10 cellular contexts compared by ENCODE assay signal in genomic region chr13:33722216-33722900, GRCh38.
DNase-seq lines count a peak whose midpoint lies in the region; ATAC-seq and TF ChIP-seq lines count a peak whose summit lies in the region.
"Had no signal": no experiment of that assay in that cellular context is flagged by ENCODE, and none has a peak within 500 bp of the region (broad histone marks: within the 10 kb centered on the region; RNA-seq: fewer than 3 reads in every experiment).

No MANE protein-coding gene starts in this region.

- no peak for DNase-seq in T-helper 17 cell
- DNase-seq in lower lobe of right lung, result no peak
- no peak for DNase-seq in NOMO-1 (lab: John Stamatoyannopoulos, UW; ENCODE audit: unreplicated experiment in 2 of 2)
- DNase-seq in islet precursor cell, result no peak
- DNase-seq: NCI-H1930 had no signal

- H3K27ac Mint-ChIP-seq in T-helper 17 cell, result peak overlapping the region; percentile 27

- H3K4me1 Mint-ChIP-seq in T-helper 17 cell, result peaks cover 12% of the 10 kb centered on the region

- ATAC-seq in GM21786 (IDR thresholded peaks at IDR 0.05; ENCODE audit: unreplicated experiment) (peak; percentile 29), T-helper 17 cell (no peak), lower lobe of right lung (peak in 1 of 2 donors; percentile 31), HG03342 (IDR thresholded peaks at IDR 0.05; ENCODE audit: unreplicated experiment) (no peak), GM18520 (IDR thresholded peaks at IDR 0.05; ENCODE audit: unreplicated experiment) (no peak)

- H3K79me2 ChIP-seq in ACC112 (ENCODE audit: control insufficient read depth, insufficient read depth, low read length, unreplicated experiment), result no peaks in the 10 kb centered on the region
- H3K79me2 ChIP-seq: hepatocyte had no signal

- H3K36me3 ChIP-seq in ACC112 (ENCODE audit: insufficient read depth, low read length) (no peaks in the 10 kb centered on the region), lower lobe of right lung (no peaks in the 10 kb centered on the region)

- TF ChIP-seq CTCF in lower lobe of right lung (IDR thresholded peaks at IDR 0.05), result no peak

- peak overlapping the region; percentile 43 for H3K4me3 Mint-ChIP-seq in T-helper 17 cell

- H3K36me3 Mint-ChIP-seq in T-helper 17 cell (ENCODE audit: low read depth), result no peaks in the 10 kb centered on the region

- H3K27me3 Mint-ChIP-seq in T-helper 17 cell, result no peaks in the 10 kb centered on the region

- H3K9me3 ChIP-seq in T-helper 17 cell (ENCODE audit: control insufficient read depth, low read length, poor library complexity, severe bottlenecking), result no peaks in the 10 kb centered on the region
- no peaks in the 10 kb centered on the region for H3K9me3 ChIP-seq in lower lobe of right lung

- H3K27ac ChIP-seq in ACC112 (ENCODE audit: low read depth, low read length) (peak overlapping the region; percentile 68), lower lobe of right lung (peak overlapping the region; percentile 58)

- peaks cover 24% of the 10 kb centered on the region for H3K4me1 ChIP-seq in ACC112 (ENCODE audit: control insufficient read depth, insufficient read depth, low read length, unreplicated experiment)
- H3K4me1 ChIP-seq in lower lobe of right lung, result peaks cover 43% of the 10 kb centered on the region

- H3K27me3 ChIP-seq in ACC112 (ENCODE audit: insufficient read depth, low read length) (no peaks in the 10 kb centered on the region), lower lobe of right lung (ENCODE audit: low read depth) (no peaks in the 10 kb centered on the region)
- H3K27me3 ChIP-seq: hepatocyte had no signal

- H3K4me3 ChIP-seq in ACC112 (ENCODE audit: low read depth, low read length) (peak overlapping the region; percentile 67), lower lobe of right lung (no peak overlapping the region)
- H3K4me3 ChIP-seq: hepatocyte had no signal

- intact Hi-C loops in lower lobe of right lung (cut with DNase I), result no loop called here

- H2AFZ ChIP-seq in ACC112 (ENCODE audit: low read length, unreplicated experiment), result peak overlapping the region; percentile 72
- H2AFZ ChIP-seq: hepatocyte had no signal
